In genomic region chr5:177443144-177443983, GRCh38 we compare ENCODE assay signal across 20 cellular contexts. TPM values are rescaled to one million over a fixed set of nuclear protein-coding genes. Genes with fewer than 3 reads are reported as not detected.
A peak's percentile ranks its signal among the peaks of the same experiment; 100 is the strongest.
DNase-seq lines count a peak whose midpoint lies in the region; ATAC-seq, FAIRE-seq and TF ChIP-seq lines count a peak whose summit lies in the region.
"Had no signal": no experiment of that assay in that cellular context is flagged by ENCODE, and none has a peak within 500 bp of the region (broad histone marks: within the 10 kb centered on the region; RNA-seq: fewer than 3 reads in every experiment).

No MANE protein-coding gene starts in this region.

- TF ChIP-seq POLR2A in A549 (IDR thresholded peaks at IDR 0.05; ENCODE audit: low read length), result no peak

- H3K27ac Mint-ChIP-seq in CD4-positive, alpha-beta T cell, result peak overlapping the region; percentile 88
- H3K27ac Mint-ChIP-seq in T-helper 17 cell, result peak overlapping the region; percentile 99

- ATAC-seq in A549 (no peak), T-helper 17 cell (no peak), GM21526 (IDR thresholded peaks at IDR 0.05; ENCODE audit: low FRiP score, unreplicated experiment) (no peak), GM19452 (IDR thresholded peaks at IDR 0.05; ENCODE audit: unreplicated experiment) (no peak)
- no peak for ATAC-seq in CD4-positive, alpha-beta T cell (ENCODE audit: poor library complexity)
- ATAC-seq: left colon, PC-3 had no signal

- H3K4me3 ChIP-seq in A549 (no peak overlapping the region), kidney (ENCODE audit: low read length in 2 of 2) (no peak overlapping the region)
- H3K4me3 ChIP-seq: SK-N-MC had no signal

- no peak overlapping the region for H3K9ac ChIP-seq in kidney (ENCODE audit: low read length in 2 of 2)

- FAIRE-seq in A549 (lab: Jason Lieb, UNC) (no peak), kidney (lab: Jason Lieb, UNC) (no peak)
- FAIRE-seq: endometrium had no signal

- no peaks in the 10 kb centered on the region for H3K27me3 Mint-ChIP-seq in CD4-positive, alpha-beta T cell
- no peaks in the 10 kb centered on the region for H3K27me3 Mint-ChIP-seq in T-helper 17 cell

- WGBS in A549 (ENCODE audit: missing lambda C conversion rate), result 92% methylated on average over 14 of the region's 15 CpGs

- no peak for TF ChIP-seq EP300 in A549 (IDR thresholded peaks at IDR 0.05)

- CTCF ChIA-PET in A549 (lab: Yijun Ruan, JAX), result interaction anchor here (1.2 to 25.5 kb wide), 5 partner anchors 10 to 73 kb away, joined by 3 to 871 read pairs (median 354); partner anchors contain the start of genes F12, GRK6, PDLIM7 and PFN3
- CTCF ChIA-PET in CD4-positive, alpha-beta T cell (lab: Charles Lee), result interaction anchor here (1.5 to 16.6 kb wide), 4 partner anchors 11 to 53 kb away, joined by 6 to 352 read pairs (median 42); partner anchors contain the start of genes F12 and PFN3

- H3K4me1 ChIP-seq in A549 (peaks cover 11% of the 10 kb centered on the region), kidney (ENCODE audit: control insufficient read depth in 1 of 2, insufficient read depth in 1 of 2, low read depth in 1 of 2, low read length in 2 of 2) (peaks cover 6 to 11% of the 10 kb centered on the region in 2 donors)

- TF ChIP-seq RAD21 in A549 (conservative IDR thresholded peaks at IDR 0.05 in 1 of 2, IDR thresholded peaks at IDR 0.05 in 1 of 2), result no peak

- H3K9me3 Mint-ChIP-seq in CD4-positive, alpha-beta T cell, result no peaks in the 10 kb centered on the region

- H3K27ac ChIP-seq in A549, result no peak overlapping the region
- H3K27ac ChIP-seq in CD4-positive, alpha-beta T cell (ENCODE audit: low read depth, low read length), result peak overlapping the region; percentile 89
- no peak overlapping the region for H3K27ac ChIP-seq in kidney (ENCODE audit: low read depth in 2 of 2, low read length in 2 of 2)
- H3K27ac ChIP-seq: SK-N-MC had no signal

- DNase-seq in A549 (ENCODE audit: low read depth in 1 of 2, low spot score in 1 of 2) (no peak), T-helper 17 cell (peak in 1 of 3 donors; percentile 5), kidney (peak; percentile 48), A172 (ENCODE audit: low spot score) (no peak), NCI-H1930 (lab: John Stamatoyannopoulos, UW) (no peak)
- no peak for DNase-seq in CD4-positive, alpha-beta T cell
- DNase-seq: H7, hypothalamus, MV-4-11, NCI-H2081, NCI-H524 treated with DMSO at 0.1 percent for 48 hours, PC-3 had no signal

- no peaks in the 10 kb centered on the region for H3K36me3 ChIP-seq in kidney (ENCODE audit: control insufficient read depth in 1 of 2, insufficient read depth in 2 of 2, low read length in 2 of 2)

- no peak overlapping the region for H3K4me2 ChIP-seq in A549

- H3K4me1 Mint-ChIP-seq in CD4-positive, alpha-beta T cell (ENCODE audit: low read depth), result peaks cover 65% of the 10 kb centered on the region
- peaks cover 49% of the 10 kb centered on the region for H3K4me1 Mint-ChIP-seq in T-helper 17 cell

- POLR2A ChIA-PET in A549 (lab: Yijun Ruan, JAX), result interaction anchor here (0.5 to 1.2 kb wide), 2 partner anchors 17 to 89 kb away, joined by 3 to 8 read pairs; partner anchors contain the start of gene GRK6
- POLR2A ChIA-PET in CD4-positive, alpha-beta T cell (lab: Charles Lee), result interaction anchor here (0.6 to 15.3 kb wide), 6 partner anchors 11 to 87 kb away, joined by 3 to 661 read pairs (median 72); partner anchors contain the start of genes F12, GRK6 and PFN3

- TF ChIP-seq CTCF in A549 (IDR thresholded peaks at IDR 0.05) (no peak), kidney (IDR thresholded peaks at IDR 0.05; ENCODE audit: borderline replicate concordance, extremely low read depth, insufficient read depth) (no peak)
- no peak for TF ChIP-seq CTCF in CD4-positive, alpha-beta T cell (IDR thresholded peaks at IDR 0.05)

- intact Hi-C loops in CD4-positive, alpha-beta T cell (cut with DNase I, micrococcal nuclease), result no loop called here
- intact Hi-C loops in kidney (cut with DNase I), result no loop called here

- H3K4me3 Mint-ChIP-seq in CD4-positive, alpha-beta T cell, result no peak overlapping the region
- no peak overlapping the region for H3K4me3 Mint-ChIP-seq in T-helper 17 cell
- H3K4me3 Mint-ChIP-seq: CD14-positive monocyte had no signal

- no peaks in the 10 kb centered on the region for H3K27me3 ChIP-seq in CD4-positive, alpha-beta T cell (ENCODE audit: control insufficient read depth, insufficient read depth, low read length)

- H3K9me3 ChIP-seq in A549, result no peaks in the 10 kb centered on the region
- H3K9me3 ChIP-seq in CD4-positive, alpha-beta T cell (ENCODE audit: control insufficient read depth, low read length), result no peaks in the 10 kb centered on the region
- H3K9me3 ChIP-seq in T-helper 17 cell (ENCODE audit: control insufficient read depth, low read length, poor library complexity, severe bottlenecking), result no peaks in the 10 kb centered on the region
- no peaks in the 10 kb centered on the region for H3K9me3 ChIP-seq in kidney (ENCODE audit: control insufficient read depth in 1 of 2, low read length in 2 of 2)

- H3K36me3 Mint-ChIP-seq in CD4-positive, alpha-beta T cell (ENCODE audit: low read depth), result peaks cover 60% of the 10 kb centered on the region
- peaks cover 6% of the 10 kb centered on the region for H3K36me3 Mint-ChIP-seq in T-helper 17 cell (ENCODE audit: low read depth)

TF ChIP-seq in A549, 52 proteins besides CTCF, POLR2A, EP300 and RAD21:
- TF ChIP-seq BHLHE40 (IDR thresholded peaks at IDR 0.05; ENCODE audit: low read depth, low read length), result no peak
- TF ChIP-seq MAFK (IDR thresholded peaks at IDR 0.05; ENCODE audit: partially characterized antibody), result no peak
- TF ChIP-seq POLR2AphosphoS2 (conservative IDR thresholded peaks at IDR 0.05; ENCODE audit: low read length), result peak; percentile 39; the same call in 1 of the 2 replicates

RNA-seq across cellular contexts. Expression of gene PRR7, which starts 3.2 kb away (rescaled TPM):
- polyA plus RNA-seq in A549 (2011; rRNA removed), result 1.8 and 2.2 TPM in 2 replicates
- 25.9 and 43.4 TPM in 2 replicates for polyA plus RNA-seq in A549 (2012; cell fraction: cytosol; rRNA removed)
- polyA plus RNA-seq in A549 (2012; cell fraction: nucleus; rRNA removed), result 39.8 and 85.8 TPM in 2 replicates
- 11.0 to 12.1 TPM (median 11.2 TPM) in 3 replicates for polyA plus RNA-seq in A549 (2017; fragmentation: RNase III; extraction: RNeasy Plus Mini Kit Qiagen cat#74134 plus additional on column Dnase treatment)
- 0.58 and 0.95 TPM in 2 replicates for polyA minus RNA-seq in A549 (2011; rRNA and poly(A)+ RNA removed)
- 10 to 100 TPM; 23.3 to 23.5 TPM for total RNA-seq in CD4-positive, alpha-beta T cell
- total RNA-seq in T-helper 17 cell, result 10 to 100 TPM; 32.0 to 40.1 TPM
- 5.5 TPM for total RNA-seq in kidney
- polyA plus RNA-seq in kidney (ENCODE audit: insufficient read depth, low read depth, low replicate concordance), result 1.6 TPM
- total RNA-seq in A172 (2014; rRNA removed; shearing (Covaris generic)), result 58.8 and 72.4 TPM in 2 replicates

RNA-seq across cellular contexts. Expression of gene GRK6, which starts 16.9 kb away (rescaled TPM):
- 16.5 and 20.1 TPM in 2 replicates for polyA plus RNA-seq in A549 (2011; rRNA removed)
- 37.0 and 37.1 TPM in 2 replicates for polyA plus RNA-seq in A549 (2012; cell fraction: cytosol; rRNA removed)
- 34.5 and 40.9 TPM in 2 replicates for polyA plus RNA-seq in A549 (2012; cell fraction: nucleus; rRNA removed)
- polyA plus RNA-seq in A549 (2017; fragmentation: RNase III; extraction: RNeasy Plus Mini Kit Qiagen cat#74134 plus additional on column Dnase treatment), result 26.3 to 28.8 TPM (median 26.8 TPM) in 3 replicates
- polyA minus RNA-seq in A549 (2011; rRNA and poly(A)+ RNA removed), result 21.1 and 30.2 TPM in 2 replicates
- total RNA-seq in CD4-positive, alpha-beta T cell, result 100 to 1,000 TPM; 186 to 192 TPM
- 100 to 1,000 TPM; 178 to 232 TPM for total RNA-seq in T-helper 17 cell
- total RNA-seq in kidney, result 37.8 TPM
- polyA plus RNA-seq in kidney (ENCODE audit: insufficient read depth, low read depth, low replicate concordance), result 9.6 TPM
- total RNA-seq in A172 (2014; rRNA removed; shearing (Covaris generic)), result 59.3 and 67.6 TPM in 2 replicates

RNA-seq across cellular contexts. Expression of gene DBN1, which starts 30.1 kb away (rescaled TPM):
- polyA plus RNA-seq in A549 (2011; rRNA removed) (32.6 and 47.7 TPM in 2 replicates), A549 (2017; fragmentation: RNase III; extraction: RNeasy Plus Mini Kit Qiagen cat#74134 plus additional on column Dnase treatment) (92.4 to 118 TPM (median 107 TPM) in 3 replicates), kidney (ENCODE audit: insufficient read depth, low read depth, low replicate concordance) (56.5 TPM)
- polyA plus RNA-seq in A549 (2012; cell fraction: cytosol; rRNA removed), result 33.1 and 34.4 TPM in 2 replicates
- polyA plus RNA-seq in A549 (2012; cell fraction: nucleus; rRNA removed), result 374 and 488 TPM in 2 replicates
- polyA minus RNA-seq in A549 (2011; rRNA and poly(A)+ RNA removed), result 50.2 and 52.4 TPM in 2 replicates
- total RNA-seq in CD4-positive, alpha-beta T cell, result 1 to 10 TPM; 1.8 to 2.5 TPM
- total RNA-seq in T-helper 17 cell (1 to 10 TPM; 1.2 to 5.0 TPM), kidney (64.2 TPM)
- 343 and 354 TPM in 2 replicates for total RNA-seq in A172 (2014; rRNA removed; shearing (Covaris generic))

RNA-seq across cellular contexts. Expression of gene F12, which starts 34.0 kb away (rescaled TPM):
- polyA plus RNA-seq in A549 (2011; rRNA removed), result 5.3 TPM in 2 replicates
- 18.4 and 25.5 TPM in 2 replicates for polyA plus RNA-seq in A549 (2012; cell fraction: cytosol; rRNA removed)
- 16.0 and 36.1 TPM in 2 replicates for polyA plus RNA-seq in A549 (2012; cell fraction: nucleus; rRNA removed)
- 14.3 to 15.5 TPM (median 14.5 TPM) in 3 replicates for polyA plus RNA-seq in A549 (2017; fragmentation: RNase III; extraction: RNeasy Plus Mini Kit Qiagen cat#74134 plus additional on column Dnase treatment)
- polyA minus RNA-seq in A549 (2011; rRNA and poly(A)+ RNA removed), result 2.2 and 2.8 TPM in 2 replicates
- total RNA-seq in CD4-positive, alpha-beta T cell, result under 1 TPM; 0.20 to 0.60 TPM
- total RNA-seq in T-helper 17 cell, result 1 to 10 TPM in 1 of 2 donors, under 1 TPM in 1; 0.62 to 1.1 TPM
- 4.2 TPM for total RNA-seq in kidney
- 3.1 TPM for polyA plus RNA-seq in kidney (ENCODE audit: insufficient read depth, low read depth, low replicate concordance)
- 5.6 and 11.3 TPM in 2 replicates for total RNA-seq in A172 (2014; rRNA removed; shearing (Covaris generic))

RNA-seq across cellular contexts. Expression of gene PFN3, which starts 42.9 kb away (rescaled TPM):
- polyA plus RNA-seq in A549 (2011; rRNA removed), result not detected in 2 replicates
- polyA plus RNA-seq in A549 (2012; cell fraction: cytosol; rRNA removed), result 0.11 TPM in 1 of 2 replicates, not detected in the other
- not detected in 2 replicates for polyA plus RNA-seq in A549 (2012; cell fraction: nucleus; rRNA removed)
- polyA plus RNA-seq in A549 (2017; fragmentation: RNase III; extraction: RNeasy Plus Mini Kit Qiagen cat#74134 plus additional on column Dnase treatment), result not detected in 3 replicates
- polyA minus RNA-seq in A549 (2011; rRNA and poly(A)+ RNA removed), result not detected in 2 replicates
- not detected for total RNA-seq in CD4-positive, alpha-beta T cell
- total RNA-seq in T-helper 17 cell, result not detected
- total RNA-seq in kidney, result not detected
- not detected for polyA plus RNA-seq in kidney (ENCODE audit: insufficient read depth, low read depth, low replicate concordance)
- total RNA-seq in A172 (2014; rRNA removed; shearing (Covaris generic)), result not detected in 2 replicates
- total RNA-seq: activated CD8-positive, alpha-beta memory T cell treated with anti-CD3 and anti-CD28 coated beads for 36 hours; Daoy; H7; left colon; PC-3 had no signal
- polyA plus RNA-seq: CD14-positive monocyte had no signal

Comparison
In these comparisons a context has a peak if more than half of its experiments do, and no peak if none do; other contexts are left out.
1. RNA of gene DBN1, which starts 30.1 kb away (total RNA-seq): 343 to 354 TPM in A172 and 64.2 TPM in kidney (single experiment); 1.2 to 5.0 TPM in T-helper 17 cell and 1.8 to 2.5 TPM in CD4-positive, alpha-beta T cell; every median in the first group is over 10 times any median in the second.